ENCODE assay signal across 21 cellular contexts in genomic region chr10:71225291-71226058, GRCh38. TPM values are rescaled to one million over a fixed set of nuclear protein-coding genes. Genes with fewer than 3 reads are reported as not detected.
DNase-seq lines count a peak whose midpoint lies in the region; ATAC-seq and TF ChIP-seq lines count a peak whose summit lies in the region.
"Had no signal": no experiment of that assay in that cellular context is flagged by ENCODE, and none has a peak within 500 bp of the region (broad histone marks: within the 10 kb centered on the region; RNA-seq: fewer than 3 reads in every experiment).

No MANE protein-coding gene starts in this region.

- H3K4me3 Mint-ChIP-seq in stimulated activated naive B cell treated with anti-CD40 and anti-IgM and Interleukin-4, amounts not matched to agents 10 μg/mL and 1 μg/mL and 100 μg/mL, for 72 hours: no peak overlapping the region
- H3K4me3 Mint-ChIP-seq: activated T-helper 1 cell treated with anti-CD3 and anti-CD28 coated beads, Interleukin-12 subunit alpha, Interleukin-12 subunit beta, Interleukin-2, Interleukin-4 antibody, amounts not matched to agents 30 ng/mL and 10 ng/mL and 1 ng/mL, durations not matched to agents 14 hours and 24 hours and 36 hours; CD8-positive, alpha-beta memory T cell; nephron progenitor cell; stimulated activated naive CD8-positive, alpha-beta T cell treated with anti-CD3 and anti-CD28 coated beads, Interleukin-15, Interleukin-2, amounts not matched to agents 100 ng/mL and 50 ng/mL, for 24 hours; T-helper 17 cell; WTC11 had no signal

- H3K9me3 Mint-ChIP-seq in stimulated activated naive B cell treated with anti-CD40 and anti-IgM and Interleukin-4, amounts not matched to agents 10 μg/mL and 1 μg/mL and 100 μg/mL, for 72 hours: no peaks in the 10 kb centered on the region
- H3K9me3 Mint-ChIP-seq: activated T-helper 1 cell treated with anti-CD3 and anti-CD28 coated beads, Interleukin-12 subunit alpha, Interleukin-12 subunit beta, Interleukin-2, Interleukin-4 antibody, amounts not matched to agents 30 ng/mL and 10 ng/mL and 1 ng/mL, durations not matched to agents 14 hours and 24 hours and 36 hours; CD8-positive, alpha-beta memory T cell; nephron progenitor cell; stimulated activated naive CD8-positive, alpha-beta T cell treated with anti-CD3 and anti-CD28 coated beads, Interleukin-15, Interleukin-2, amounts not matched to agents 100 ng/mL and 50 ng/mL, for 24 hours; WTC11 had no signal

- no peaks in the 10 kb centered on the region for H3K4me1 Mint-ChIP-seq in stimulated activated naive B cell treated with anti-CD40 and anti-IgM and Interleukin-4, amounts not matched to agents 10 μg/mL and 1 μg/mL and 100 μg/mL, for 72 hours
- H3K4me1 Mint-ChIP-seq: CD8-positive, alpha-beta memory T cell; T-helper 17 cell had no signal

- WGBS in psoas muscle, 3 donors: 37 to 54% (median 44%) methylated on average over 12 of the region's 12 CpGs

- peaks cover 3% of the 10 kb centered on the region for H3K4me1 ChIP-seq in psoas muscle

- H3K9me3 ChIP-seq in psoas muscle: no peaks in the 10 kb centered on the region

- H3K36me3 Mint-ChIP-seq in stimulated activated naive B cell treated with anti-CD40 and anti-IgM and Interleukin-4, amounts not matched to agents 10 μg/mL and 1 μg/mL and 100 μg/mL, for 72 hours: no peaks in the 10 kb centered on the region
- H3K36me3 Mint-ChIP-seq: CD8-positive, alpha-beta memory T cell had no signal

- DNase-seq in D341Med (ENCODE audit: low spot score): peak; percentile 58
- DNase-seq in NCI-H524 treated with DMSO at 0.1 percent for 48 hours (lab: John Stamatoyannopoulos, UW): peak; percentile 41
- peak in 31 of 51 donors; percentile 22 to 71 (median 42) for DNase-seq in hypothalamus (lab: John Stamatoyannopoulos, UW)
- no peak for DNase-seq in psoas muscle
- no peak for DNase-seq in stimulated activated naive B cell treated with anti-CD40 and anti-IgM and Interleukin-4, amounts not matched to agents 10 μg/mL and 1 μg/mL and 100 μg/mL, for 72 hours
- DNase-seq in activated CD4-positive, CD25-positive, alpha-beta regulatory T cell treated with anti-CD3 and anti-CD28 coated beads, Interleukin-2, amount 50 U/mL, for 72 hours: no peak
- no peak for DNase-seq in mesenteric fat pad (ENCODE audit: low spot score)
- DNase-seq: CD8-positive, alpha-beta memory T cell; effector CD8-positive, alpha-beta T cell; islet precursor cell; mammary epithelial cell; NCI-H187 treated with DMSO at 0.1 percent for 48 hours; NCI-H510A treated with DMSO at 0.1 percent for 48 hours; nephron progenitor cell; SHP77; T-helper 17 cell had no signal

- no peak overlapping the region for H3K27ac ChIP-seq in psoas muscle

- H3K36me3 ChIP-seq in psoas muscle (ENCODE audit: insufficient read depth in 1 of 2, low read depth in 1 of 2): no peaks in the 10 kb centered on the region

- H3K27ac Mint-ChIP-seq in stimulated activated naive B cell treated with anti-CD40 and anti-IgM and Interleukin-4, amounts not matched to agents 10 μg/mL and 1 μg/mL and 100 μg/mL, for 72 hours: no peak overlapping the region
- H3K27ac Mint-ChIP-seq: activated T-helper 1 cell treated with anti-CD3 and anti-CD28 coated beads, Interleukin-12 subunit alpha, Interleukin-12 subunit beta, Interleukin-2, Interleukin-4 antibody, amounts not matched to agents 30 ng/mL and 10 ng/mL and 1 ng/mL, durations not matched to agents 14 hours and 24 hours and 36 hours; nephron progenitor cell; stimulated activated naive CD8-positive, alpha-beta T cell treated with anti-CD3 and anti-CD28 coated beads, Interleukin-15, Interleukin-2, amounts not matched to agents 100 ng/mL and 50 ng/mL, for 24 hours; T-helper 17 cell; WTC11 had no signal

- H3K27me3 ChIP-seq in psoas muscle (ENCODE audit: insufficient read depth in 3 of 3, low read length in 2 of 3): no peaks in the 10 kb centered on the region

- ATAC-seq in psoas muscle: peak in 3 of 4 donors; percentile 12 to 47 (median 18)
- ATAC-seq in HG03469 (IDR thresholded peaks at IDR 0.05; ENCODE audit: unreplicated experiment): no peak
- no peak for ATAC-seq in stimulated activated naive B cell treated with anti-CD40 and anti-IgM and Interleukin-4, amounts not matched to agents 10 μg/mL and 1 μg/mL and 100 μg/mL, for 72 hours (replicated peaks)
- ATAC-seq: HepG2, T-helper 17 cell, WTC11 had no signal

- intact Hi-C loops in psoas muscle (cut with DNase I): no loop called here

- H3K27me3 Mint-ChIP-seq in stimulated activated naive B cell treated with anti-CD40 and anti-IgM and Interleukin-4, amounts not matched to agents 10 μg/mL and 1 μg/mL and 100 μg/mL, for 72 hours: peaks cover 19 to 29% of the 10 kb centered on the region in 2 donors
- H3K27me3 Mint-ChIP-seq: stimulated activated naive CD8-positive, alpha-beta T cell treated with anti-CD3 and anti-CD28 coated beads, Interleukin-15, Interleukin-2, amounts not matched to agents 100 ng/mL and 50 ng/mL, for 24 hours had no signal

- H3K4me3 ChIP-seq in psoas muscle: no peak overlapping the region

- TF ChIP-seq CTCF in psoas muscle (IDR thresholded peaks at IDR 0.05): no peak

RNA-seq across cellular contexts. Expression of gene UNC5B, which starts 13.1 kb away (rescaled TPM):
- 1 to 10 TPM; 1.1 to 5.7 (median 2.5) TPM for total RNA-seq in psoas muscle
- polyA plus RNA-seq in psoas muscle: 1 to 10 TPM in 2 of 3 donors, under 1 TPM in 1; 0.65 to 1.3 (median 1.1) TPM
- 5.3 TPM for total RNA-seq in mesenteric fat pad
- total RNA-seq: T-helper 17 cell had no signal

Comparison
In these comparisons a context has a peak if more than half of its experiments do, and no peak if none do; other contexts are left out.
1. DNase-seq: peak in D341Med (single experiment), NCI-H524 treated with DMSO at 0.1 percent for 48 hours (single experiment) and hypothalamus (31 of 51); none in psoas muscle (0 of 2), stimulated activated naive B cell treated with anti-CD40 and anti-IgM and Interleukin-4, amounts not matched to agents 10 μg/mL and 1 μg/mL and 100 μg/mL, for 72 hours (single experiment), activated CD4-positive, CD25-positive, alpha-beta regulatory T cell treated with anti-CD3 and anti-CD28 coated beads, Interleukin-2, amount 50 U/mL, for 72 hours (single experiment) and mesenteric fat pad (single experiment).
2. ATAC-seq: peak in psoas muscle (3 of 4); none in HG03469 (single experiment) and stimulated activated naive B cell treated with anti-CD40 and anti-IgM and Interleukin-4, amounts not matched to agents 10 μg/mL and 1 μg/mL and 100 μg/mL, for 72 hours (0 of 2).